In genomic region chr5:57499262-57500050, GRCh38 we compare ENCODE assay signal across 1 cellular context.
TF ChIP-seq lines count a peak whose summit lies in the region.

No MANE protein-coding gene starts in this region.

TF ChIP-seq in GM12878, 131 proteins besides CTCF, POLR2A, EP300 and RAD21 (continued from another document):
- TF ChIP-seq SMC3 (IDR thresholded peaks at IDR 0.05; ENCODE audit: borderline replicate concordance, low read length) (peak; percentile 56; the same call in 1 of the 2 replicates), HDGF (IDR thresholded peaks at IDR 0.05) (no peak), SKIL (IDR thresholded peaks at IDR 0.05; ENCODE audit: low read depth, poor library complexity, severe bottlenecking) (peak; percentile 63)
